ENCODE assay signal across 1 cellular context in the genomic region with DNA sequence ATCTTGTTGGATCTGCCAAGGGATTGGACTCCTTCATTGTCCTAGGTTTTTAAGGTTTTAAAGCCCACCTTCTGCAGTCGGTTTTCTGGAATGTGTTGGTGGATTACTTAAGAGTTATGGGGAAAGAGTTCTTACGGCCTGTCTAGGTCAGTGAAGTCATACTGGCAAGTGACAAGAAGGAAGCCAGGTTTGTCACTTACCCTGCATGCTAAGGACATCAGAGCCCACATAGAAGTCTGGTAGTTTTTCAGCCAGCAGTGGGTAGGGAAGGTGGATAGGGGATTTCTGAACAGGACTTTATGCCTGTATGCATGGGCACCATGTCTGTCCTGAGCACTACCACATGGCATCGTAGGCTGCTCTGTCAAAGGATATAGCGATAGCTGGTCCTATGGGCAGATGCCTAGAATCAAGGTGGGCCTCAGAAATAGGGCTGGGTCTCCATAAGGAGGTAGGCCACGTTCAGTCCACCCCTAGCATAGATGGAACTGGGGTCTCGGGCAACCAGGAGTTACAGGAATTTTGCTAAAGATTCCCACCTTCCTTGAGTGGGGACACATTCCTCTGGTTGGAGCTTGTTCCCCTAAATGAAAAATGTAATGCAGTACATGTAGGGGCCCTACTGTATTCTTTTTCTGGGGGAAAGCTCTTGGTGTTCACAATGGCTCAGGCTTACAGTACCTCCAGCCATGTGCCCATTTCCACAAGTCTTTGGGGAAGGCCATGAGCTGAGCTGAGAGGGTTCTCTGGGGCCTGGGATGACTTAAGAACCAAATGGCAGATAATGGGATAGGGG.
A peak's percentile ranks its signal among the peaks of the same experiment; 100 is the strongest.
TF ChIP-seq lines count a peak whose summit lies in the region.

No MANE protein-coding gene starts in this region.

TF ChIP-seq in WTC11, 78 proteins besides CTCF, POLR2A, EP300 and RAD21 (continued from another document and continues in another):
- TF ChIP-seq, protein P1, sequence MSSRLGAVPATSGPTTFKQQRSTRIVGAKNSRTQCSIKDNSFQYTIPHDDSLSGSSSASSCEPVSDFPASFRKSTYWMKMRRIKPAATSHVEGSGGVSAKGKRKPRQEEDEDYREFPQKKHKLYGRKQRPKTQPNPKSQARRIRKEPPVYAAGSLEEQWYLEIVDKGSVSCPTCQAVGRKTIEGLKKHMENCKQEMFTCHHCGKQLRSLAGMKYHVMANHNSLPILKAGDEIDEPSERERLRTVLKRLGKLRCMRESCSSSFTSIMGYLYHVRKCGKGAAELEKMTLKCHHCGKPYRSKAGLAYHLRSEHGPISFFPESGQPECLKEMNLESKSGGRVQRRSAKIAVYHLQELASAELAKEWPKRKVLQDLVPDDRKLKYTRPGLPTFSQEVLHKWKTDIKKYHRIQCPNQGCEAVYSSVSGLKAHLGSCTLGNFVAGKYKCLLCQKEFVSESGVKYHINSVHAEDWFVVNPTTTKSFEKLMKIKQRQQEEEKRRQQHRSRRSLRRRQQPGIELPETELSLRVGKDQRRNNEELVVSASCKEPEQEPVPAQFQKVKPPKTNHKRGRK (CRISPR knock-in tag; IDR thresholded peaks at IDR 0.05; ENCODE audit: borderline replicate concordance) = no peak
- TF ChIP-seq TEAD4 (CRISPR knock-in tag; IDR thresholded peaks at IDR 0.05) (no peak), PRRX2 (CRISPR knock-in tag; IDR thresholded peaks at IDR 0.05) (peak; percentile 15), GABPB1 (CRISPR knock-in tag; IDR thresholded peaks at IDR 0.05) (no peak), ZNF232 (CRISPR knock-in tag; IDR thresholded peaks at IDR 0.05) (no peak), TEAD1 (CRISPR knock-in tag; IDR thresholded peaks at IDR 0.05) (peak; percentile 43; the same call in 1 of the 2 replicates), TCF7 (CRISPR knock-in tag; IDR thresholded peaks at IDR 0.05; ENCODE audit: low read depth) (0 out of 2 replicates have a peak, but pooled peaks have one; percentile 11), SMAD3 (CRISPR knock-in tag; IDR thresholded peaks at IDR 0.05; ENCODE audit: borderline replicate concordance) (0 out of 2 replicates have a peak, but pooled peaks have one; percentile 14), SP1 (CRISPR knock-in tag; conservative IDR thresholded peaks at IDR 0.05) (0 out of 2 replicates have a peak, but pooled peaks have one; percentile 13), ZNF671 (CRISPR knock-in tag; IDR thresholded peaks at IDR 0.05) (peak; percentile 89), NFATC4 (CRISPR knock-in tag; IDR thresholded peaks at IDR 0.05) (peak; percentile 72), GTF2I (CRISPR knock-in tag; conservative IDR thresholded peaks at IDR 0.05) (no peak), ZNF416 (CRISPR knock-in tag; IDR thresholded peaks at IDR 0.05) (peak; percentile 94), ZNF138 (CRISPR knock-in tag; conservative IDR thresholded peaks at IDR 0.05) (no peak), EMX1 (CRISPR knock-in tag; IDR thresholded peaks at IDR 0.05) (peak; percentile 76), MYBL2 (CRISPR knock-in tag; IDR thresholded peaks at IDR 0.05) (no peak; the same call in 1 of the 2 replicates)
- TF ChIP-seq, protein P2, sequence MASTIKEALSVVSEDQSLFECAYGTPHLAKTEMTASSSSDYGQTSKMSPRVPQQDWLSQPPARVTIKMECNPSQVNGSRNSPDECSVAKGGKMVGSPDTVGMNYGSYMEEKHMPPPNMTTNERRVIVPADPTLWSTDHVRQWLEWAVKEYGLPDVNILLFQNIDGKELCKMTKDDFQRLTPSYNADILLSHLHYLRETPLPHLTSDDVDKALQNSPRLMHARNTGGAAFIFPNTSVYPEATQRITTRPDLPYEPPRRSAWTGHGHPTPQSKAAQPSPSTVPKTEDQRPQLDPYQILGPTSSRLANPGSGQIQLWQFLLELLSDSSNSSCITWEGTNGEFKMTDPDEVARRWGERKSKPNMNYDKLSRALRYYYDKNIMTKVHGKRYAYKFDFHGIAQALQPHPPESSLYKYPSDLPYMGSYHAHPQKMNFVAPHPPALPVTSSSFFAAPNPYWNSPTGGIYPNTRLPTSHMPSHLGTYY (CRISPR knock-in tag; IDR thresholded peaks at IDR 0.05) = peak; percentile 69; the same call in 1 of the 2 replicates
- TF ChIP-seq, protein P3, sequence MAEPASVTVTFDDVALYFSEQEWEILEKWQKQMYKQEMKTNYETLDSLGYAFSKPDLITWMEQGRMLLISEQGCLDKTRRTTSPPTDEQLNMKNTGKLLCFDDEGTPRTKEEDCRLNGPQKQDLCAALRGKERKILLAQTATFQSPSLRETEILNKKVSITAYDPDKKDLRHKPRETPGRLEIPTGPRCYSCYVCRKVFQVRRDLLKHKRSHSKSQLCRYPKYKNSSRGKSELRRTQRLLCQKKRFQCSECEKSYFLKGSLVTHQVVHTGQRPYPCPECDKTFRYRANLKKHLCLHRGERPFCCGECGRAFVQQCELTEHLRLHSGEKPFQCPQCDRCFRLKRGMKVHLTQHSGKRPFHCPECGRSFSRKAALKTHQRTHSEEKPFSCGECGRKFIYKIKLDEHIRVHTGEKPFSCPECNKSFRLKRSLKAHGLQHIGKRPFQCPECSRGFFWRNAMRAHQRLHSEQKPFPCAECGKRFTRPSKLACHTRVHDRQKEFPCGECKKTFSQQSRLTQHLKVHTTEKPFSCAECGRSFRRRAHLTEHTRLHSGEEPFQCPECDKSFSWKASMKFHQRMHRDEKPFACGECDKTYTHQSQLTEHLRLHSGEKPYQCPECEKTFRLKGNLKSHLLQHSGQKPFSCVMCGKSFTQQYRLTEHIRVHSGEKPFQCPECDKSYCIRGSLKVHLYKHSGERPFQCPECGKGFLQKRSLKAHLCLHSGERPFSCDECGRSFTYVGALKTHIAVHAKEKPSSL (CRISPR knock-in tag; conservative IDR thresholded peaks at IDR 0.05) = peak; percentile 81
- TF ChIP-seq, protein P4, sequence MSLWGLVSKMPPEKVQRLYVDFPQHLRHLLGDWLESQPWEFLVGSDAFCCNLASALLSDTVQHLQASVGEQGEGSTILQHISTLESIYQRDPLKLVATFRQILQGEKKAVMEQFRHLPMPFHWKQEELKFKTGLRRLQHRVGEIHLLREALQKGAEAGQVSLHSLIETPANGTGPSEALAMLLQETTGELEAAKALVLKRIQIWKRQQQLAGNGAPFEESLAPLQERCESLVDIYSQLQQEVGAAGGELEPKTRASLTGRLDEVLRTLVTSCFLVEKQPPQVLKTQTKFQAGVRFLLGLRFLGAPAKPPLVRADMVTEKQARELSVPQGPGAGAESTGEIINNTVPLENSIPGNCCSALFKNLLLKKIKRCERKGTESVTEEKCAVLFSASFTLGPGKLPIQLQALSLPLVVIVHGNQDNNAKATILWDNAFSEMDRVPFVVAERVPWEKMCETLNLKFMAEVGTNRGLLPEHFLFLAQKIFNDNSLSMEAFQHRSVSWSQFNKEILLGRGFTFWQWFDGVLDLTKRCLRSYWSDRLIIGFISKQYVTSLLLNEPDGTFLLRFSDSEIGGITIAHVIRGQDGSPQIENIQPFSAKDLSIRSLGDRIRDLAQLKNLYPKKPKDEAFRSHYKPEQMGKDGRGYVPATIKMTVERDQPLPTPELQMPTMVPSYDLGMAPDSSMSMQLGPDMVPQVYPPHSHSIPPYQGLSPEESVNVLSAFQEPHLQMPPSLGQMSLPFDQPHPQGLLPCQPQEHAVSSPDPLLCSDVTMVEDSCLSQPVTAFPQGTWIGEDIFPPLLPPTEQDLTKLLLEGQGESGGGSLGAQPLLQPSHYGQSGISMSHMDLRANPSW (CRISPR knock-in tag; conservative IDR thresholded peaks at IDR 0.05; ENCODE audit: low read depth) = no peak
- TF ChIP-seq, protein P5, sequence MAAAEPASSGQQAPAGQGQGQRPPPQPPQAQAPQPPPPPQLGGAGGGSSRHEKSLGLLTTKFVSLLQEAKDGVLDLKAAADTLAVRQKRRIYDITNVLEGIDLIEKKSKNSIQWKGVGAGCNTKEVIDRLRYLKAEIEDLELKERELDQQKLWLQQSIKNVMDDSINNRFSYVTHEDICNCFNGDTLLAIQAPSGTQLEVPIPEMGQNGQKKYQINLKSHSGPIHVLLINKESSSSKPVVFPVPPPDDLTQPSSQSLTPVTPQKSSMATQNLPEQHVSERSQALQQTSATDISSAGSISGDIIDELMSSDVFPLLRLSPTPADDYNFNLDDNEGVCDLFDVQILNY (CRISPR knock-in tag; IDR thresholded peaks at IDR 0.05) = no peak
- TF ChIP-seq, protein P6, sequence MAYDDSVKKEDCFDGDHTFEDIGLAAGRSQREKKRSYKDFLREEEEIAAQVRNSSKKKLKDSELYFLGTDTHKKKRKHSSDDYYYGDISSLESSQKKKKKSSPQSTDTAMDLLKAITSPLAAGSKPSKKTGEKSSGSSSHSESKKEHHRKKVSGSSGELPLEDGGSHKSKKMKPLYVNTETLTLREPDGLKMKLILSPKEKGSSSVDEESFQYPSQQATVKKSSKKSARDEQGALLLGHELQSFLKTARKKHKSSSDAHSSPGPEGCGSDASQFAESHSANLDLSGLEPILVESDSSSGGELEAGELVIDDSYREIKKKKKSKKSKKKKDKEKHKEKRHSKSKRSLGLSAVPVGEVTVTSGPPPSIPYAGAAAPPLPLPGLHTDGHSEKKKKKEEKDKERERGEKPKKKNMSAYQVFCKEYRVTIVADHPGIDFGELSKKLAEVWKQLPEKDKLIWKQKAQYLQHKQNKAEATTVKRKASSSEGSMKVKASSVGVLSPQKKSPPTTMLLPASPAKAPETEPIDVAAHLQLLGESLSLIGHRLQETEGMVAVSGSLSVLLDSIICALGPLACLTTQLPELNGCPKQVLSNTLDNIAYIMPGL (CRISPR knock-in tag; IDR thresholded peaks at IDR 0.05) = no peak
- TF ChIP-seq, protein P7, sequence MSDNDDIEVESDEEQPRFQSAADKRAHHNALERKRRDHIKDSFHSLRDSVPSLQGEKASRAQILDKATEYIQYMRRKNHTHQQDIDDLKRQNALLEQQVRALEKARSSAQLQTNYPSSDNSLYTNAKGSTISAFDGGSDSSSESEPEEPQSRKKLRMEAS (CRISPR knock-in tag; IDR thresholded peaks at IDR 0.05) = 0 out of 2 replicates have a peak, but pooled peaks have one; percentile 10
- TF ChIP-seq, protein P8, sequence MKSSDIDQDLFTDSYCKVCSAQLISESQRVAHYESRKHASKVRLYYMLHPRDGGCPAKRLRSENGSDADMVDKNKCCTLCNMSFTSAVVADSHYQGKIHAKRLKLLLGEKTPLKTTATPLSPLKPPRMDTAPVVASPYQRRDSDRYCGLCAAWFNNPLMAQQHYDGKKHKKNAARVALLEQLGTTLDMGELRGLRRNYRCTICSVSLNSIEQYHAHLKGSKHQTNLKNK (CRISPR knock-in tag; IDR thresholded peaks at IDR 0.05) = 0 out of 2 replicates have a peak, but pooled peaks have one; percentile 25
- TF ChIP-seq, protein P9, sequence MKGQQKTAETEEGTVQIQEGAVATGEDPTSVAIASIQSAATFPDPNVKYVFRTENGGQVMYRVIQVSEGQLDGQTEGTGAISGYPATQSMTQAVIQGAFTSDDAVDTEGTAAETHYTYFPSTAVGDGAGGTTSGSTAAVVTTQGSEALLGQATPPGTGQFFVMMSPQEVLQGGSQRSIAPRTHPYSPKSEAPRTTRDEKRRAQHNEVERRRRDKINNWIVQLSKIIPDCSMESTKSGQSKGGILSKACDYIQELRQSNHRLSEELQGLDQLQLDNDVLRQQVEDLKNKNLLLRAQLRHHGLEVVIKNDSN (CRISPR knock-in tag; IDR thresholded peaks at IDR 0.05) = no peak
- TF ChIP-seq, protein P10, sequence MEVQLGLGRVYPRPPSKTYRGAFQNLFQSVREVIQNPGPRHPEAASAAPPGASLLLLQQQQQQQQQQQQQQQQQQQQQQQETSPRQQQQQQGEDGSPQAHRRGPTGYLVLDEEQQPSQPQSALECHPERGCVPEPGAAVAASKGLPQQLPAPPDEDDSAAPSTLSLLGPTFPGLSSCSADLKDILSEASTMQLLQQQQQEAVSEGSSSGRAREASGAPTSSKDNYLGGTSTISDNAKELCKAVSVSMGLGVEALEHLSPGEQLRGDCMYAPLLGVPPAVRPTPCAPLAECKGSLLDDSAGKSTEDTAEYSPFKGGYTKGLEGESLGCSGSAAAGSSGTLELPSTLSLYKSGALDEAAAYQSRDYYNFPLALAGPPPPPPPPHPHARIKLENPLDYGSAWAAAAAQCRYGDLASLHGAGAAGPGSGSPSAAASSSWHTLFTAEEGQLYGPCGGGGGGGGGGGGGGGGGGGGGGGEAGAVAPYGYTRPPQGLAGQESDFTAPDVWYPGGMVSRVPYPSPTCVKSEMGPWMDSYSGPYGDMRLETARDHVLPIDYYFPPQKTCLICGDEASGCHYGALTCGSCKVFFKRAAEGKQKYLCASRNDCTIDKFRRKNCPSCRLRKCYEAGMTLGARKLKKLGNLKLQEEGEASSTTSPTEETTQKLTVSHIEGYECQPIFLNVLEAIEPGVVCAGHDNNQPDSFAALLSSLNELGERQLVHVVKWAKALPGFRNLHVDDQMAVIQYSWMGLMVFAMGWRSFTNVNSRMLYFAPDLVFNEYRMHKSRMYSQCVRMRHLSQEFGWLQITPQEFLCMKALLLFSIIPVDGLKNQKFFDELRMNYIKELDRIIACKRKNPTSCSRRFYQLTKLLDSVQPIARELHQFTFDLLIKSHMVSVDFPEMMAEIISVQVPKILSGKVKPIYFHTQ (CRISPR knock-in tag; IDR thresholded peaks at IDR 0.05) = peak; percentile 55
- TF ChIP-seq, protein P11, sequence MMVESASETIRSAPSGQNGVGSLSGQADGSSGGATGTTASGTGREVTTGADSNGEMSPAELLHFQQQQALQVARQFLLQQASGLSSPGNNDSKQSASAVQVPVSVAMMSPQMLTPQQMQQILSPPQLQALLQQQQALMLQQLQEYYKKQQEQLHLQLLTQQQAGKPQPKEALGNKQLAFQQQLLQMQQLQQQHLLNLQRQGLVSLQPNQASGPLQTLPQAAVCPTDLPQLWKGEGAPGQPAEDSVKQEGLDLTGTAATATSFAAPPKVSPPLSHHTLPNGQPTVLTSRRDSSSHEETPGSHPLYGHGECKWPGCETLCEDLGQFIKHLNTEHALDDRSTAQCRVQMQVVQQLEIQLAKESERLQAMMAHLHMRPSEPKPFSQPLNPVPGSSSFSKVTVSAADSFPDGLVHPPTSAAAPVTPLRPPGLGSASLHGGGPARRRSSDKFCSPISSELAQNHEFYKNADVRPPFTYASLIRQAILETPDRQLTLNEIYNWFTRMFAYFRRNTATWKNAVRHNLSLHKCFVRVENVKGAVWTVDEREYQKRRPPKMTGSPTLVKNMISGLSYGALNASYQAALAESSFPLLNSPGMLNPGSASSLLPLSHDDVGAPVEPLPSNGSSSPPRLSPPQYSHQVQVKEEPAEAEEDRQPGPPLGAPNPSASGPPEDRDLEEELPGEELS (CRISPR knock-in tag; IDR thresholded peaks at IDR 0.05) = no peak
- TF ChIP-seq, protein P12, sequence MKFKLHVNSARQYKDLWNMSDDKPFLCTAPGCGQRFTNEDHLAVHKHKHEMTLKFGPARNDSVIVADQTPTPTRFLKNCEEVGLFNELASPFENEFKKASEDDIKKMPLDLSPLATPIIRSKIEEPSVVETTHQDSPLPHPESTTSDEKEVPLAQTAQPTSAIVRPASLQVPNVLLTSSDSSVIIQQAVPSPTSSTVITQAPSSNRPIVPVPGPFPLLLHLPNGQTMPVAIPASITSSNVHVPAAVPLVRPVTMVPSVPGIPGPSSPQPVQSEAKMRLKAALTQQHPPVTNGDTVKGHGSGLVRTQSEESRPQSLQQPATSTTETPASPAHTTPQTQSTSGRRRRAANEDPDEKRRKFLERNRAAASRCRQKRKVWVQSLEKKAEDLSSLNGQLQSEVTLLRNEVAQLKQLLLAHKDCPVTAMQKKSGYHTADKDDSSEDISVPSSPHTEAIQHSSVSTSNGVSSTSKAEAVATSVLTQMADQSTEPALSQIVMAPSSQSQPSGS (CRISPR knock-in tag; IDR thresholded peaks at IDR 0.05; ENCODE audit: borderline replicate concordance, low read depth) = peak; percentile 60; the same call in 1 of the 2 replicates
- TF ChIP-seq, protein P13, sequence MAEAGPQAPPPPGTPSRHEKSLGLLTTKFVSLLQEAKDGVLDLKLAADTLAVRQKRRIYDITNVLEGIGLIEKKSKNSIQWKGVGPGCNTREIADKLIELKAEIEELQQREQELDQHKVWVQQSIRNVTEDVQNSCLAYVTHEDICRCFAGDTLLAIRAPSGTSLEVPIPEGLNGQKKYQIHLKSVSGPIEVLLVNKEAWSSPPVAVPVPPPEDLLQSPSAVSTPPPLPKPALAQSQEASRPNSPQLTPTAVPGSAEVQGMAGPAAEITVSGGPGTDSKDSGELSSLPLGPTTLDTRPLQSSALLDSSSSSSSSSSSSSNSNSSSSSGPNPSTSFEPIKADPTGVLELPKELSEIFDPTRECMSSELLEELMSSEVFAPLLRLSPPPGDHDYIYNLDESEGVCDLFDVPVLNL (CRISPR knock-in tag; IDR thresholded peaks at IDR 0.05; ENCODE audit: borderline replicate concordance, low read depth) = no peak
